17 cellular contexts compared by ENCODE assay signal in the genomic region with DNA sequence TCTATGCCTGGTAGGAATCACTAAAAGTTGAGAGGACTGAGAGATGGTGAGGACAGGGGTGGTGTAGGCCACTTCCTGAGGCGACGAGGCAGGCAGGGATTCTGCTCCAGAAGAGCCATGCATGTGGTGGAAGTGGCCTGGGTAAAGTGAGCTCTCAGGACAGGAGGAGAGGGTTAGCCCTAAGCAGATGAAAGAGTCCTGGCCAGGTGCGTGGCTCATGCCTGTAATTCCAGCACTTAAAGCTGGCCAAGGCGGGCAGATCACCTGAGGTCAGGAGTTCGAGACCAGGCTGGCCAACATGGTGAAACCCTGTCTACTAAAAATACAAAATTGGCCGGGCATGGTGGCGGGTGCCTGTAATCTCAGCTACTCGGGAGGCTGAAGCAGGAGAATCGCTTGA. TPM values are rescaled to one million over a fixed set of nuclear protein-coding genes. Genes with fewer than 3 reads are reported as not detected.
A peak's percentile ranks its signal among the peaks of the same experiment; 100 is the strongest.
DNase-seq lines count a peak whose midpoint lies in the region; ATAC-seq, FAIRE-seq and TF ChIP-seq lines count a peak whose summit lies in the region.
"Had no signal": no experiment of that assay in that cellular context is flagged by ENCODE, and none has a peak within 500 bp of the region (broad histone marks: within the 10 kb centered on the region; RNA-seq: fewer than 3 reads in every experiment).

No MANE protein-coding gene starts in this region.

- no peak overlapping the region for H2BK120ac ChIP-seq in H1 (replicated peaks; ENCODE audit: low read depth, low read length)

- no peak overlapping the region for H4K91ac ChIP-seq in H1 (replicated peaks; ENCODE audit: insufficient read length, low read length)

- H3K79me1 ChIP-seq in H1 (ENCODE audit: low read depth, low read length), result no peaks in the 10 kb centered on the region

- H3K27me3 Mint-ChIP-seq in activated CD4-positive, alpha-beta T cell treated with anti-CD3 and anti-CD28 coated beads, Interleukin-2, amount 10 ng/mL, durations not matched to agents 7 days and 5 days, result no peaks in the 10 kb centered on the region
- no peaks in the 10 kb centered on the region for H3K27me3 Mint-ChIP-seq in T-helper 17 cell
- H3K27me3 Mint-ChIP-seq in progenitor cell of endocrine pancreas, result no peaks in the 10 kb centered on the region
- H3K27me3 Mint-ChIP-seq: naive B cell had no signal

- peak overlapping the region; percentile 85 for H4K8ac ChIP-seq in H1 (ENCODE audit: extremely low read depth, insufficient read depth, low read length)

- H3K23me2 ChIP-seq in H1 (ENCODE audit: low read depth, low read length), result no peaks in the 10 kb centered on the region

- CTCF ChIA-PET in activated CD4-positive, alpha-beta T cell treated with anti-CD3 and anti-CD28 coated beads, Interleukin-2, amount 10 ng/mL, durations not matched to agents 7 days and 5 days (lab: Charles Lee), result interaction anchor here (0.6 to 1.2 kb wide), 5 partner anchors 16 to 145 kb away, joined by 3 to 5 read pairs (median 3); no protein-coding TSS in a partner anchor
- CTCF ChIA-PET in H1 (lab: Charles Lee; ENCODE audit: partially characterized antibody), result interaction anchor here (1.9 to 3.0 kb wide), 4 partner anchors 11 to 32 kb away, joined by 4 to 14 read pairs (median 12); no protein-coding TSS in a partner anchor

- no peak for DNase-seq in activated CD4-positive, alpha-beta T cell treated with anti-CD3 and anti-CD28 coated beads, Interleukin-2, amount 10 ng/mL, durations not matched to agents 7 days and 5 days
- DNase-seq in activated CD4-positive, alpha-beta T cell treated with anti-CD3 and anti-CD28 coated beads, Interleukin-2, amount 50 U/mL, for 48 hours, result no peak
- no peak for DNase-seq in T-helper 17 cell
- DNase-seq in H1 (ENCODE audit: low read depth in 1 of 2, low spot score in 2 of 2), result no peak
- no peak for DNase-seq in progenitor cell of endocrine pancreas (ENCODE audit: low spot score, unreplicated experiment)
- no peak for DNase-seq in activated CD8-positive, alpha-beta memory T cell treated with anti-CD3 and anti-CD28 coated beads, Interleukin-2, amount 50 U/mL, for 48 hours
- DNase-seq in T-helper 1 cell, result no peak
- no peak for DNase-seq in cerebellar nuclear complex (lab: John Stamatoyannopoulos, UW)
- DNase-seq: H9, naive B cell, NCI-H1436, Right ventricle myocardium superior, stomach had no signal

- no peak overlapping the region for H3K14ac ChIP-seq in H1 (ENCODE audit: insufficient read length)

- no peak overlapping the region for H3K27ac ChIP-seq in H1 (ENCODE audit: low read depth, low read length)
- H3K27ac ChIP-seq: ascending aorta, colonic mucosa, stomach had no signal

- no peak overlapping the region for H2AK5ac ChIP-seq in H1 (ENCODE audit: low read depth, low read length)

- peaks cover 2 to 5% of the 10 kb centered on the region in 2 experiments for H4K20me1 ChIP-seq in H1 (replicated peaks in 1 of 2; ENCODE audit: control insufficient read depth in 1 of 2, insufficient read depth in 2 of 2, low read length in 2 of 2)

- H3K4me2 ChIP-seq in H1 (ENCODE audit: insufficient read depth in 1 of 2, low read depth in 2 of 2, low read length in 2 of 2), result no peak overlapping the region

- no peak overlapping the region for H3K4ac ChIP-seq in H1 (replicated peaks; ENCODE audit: insufficient read length, low read depth, low read length)

- H4K5ac ChIP-seq in H1 (ENCODE audit: insufficient read length, low read depth, low read length), result no peak overlapping the region

- H3K4me1 Mint-ChIP-seq in activated CD4-positive, alpha-beta T cell treated with anti-CD3 and anti-CD28 coated beads, Interleukin-2, amount 10 ng/mL, durations not matched to agents 7 days and 5 days, result peaks cover 26% of the 10 kb centered on the region
- H3K4me1 Mint-ChIP-seq in T-helper 17 cell (peaks cover 22% of the 10 kb centered on the region), progenitor cell of endocrine pancreas (ENCODE audit: low read depth) (peaks cover 21% of the 10 kb centered on the region)

- no peak overlapping the region for H2BK5ac ChIP-seq in H1 (ENCODE audit: low read depth, low read length)

- no peak overlapping the region for H2BK20ac ChIP-seq in H1 (ENCODE audit: low read length)

- H3K56ac ChIP-seq in H1 (replicated peaks; ENCODE audit: insufficient read length, low read depth, low read length), result no peak overlapping the region

- H3K9me3 ChIP-seq in T-helper 17 cell (ENCODE audit: control insufficient read depth, low read length, poor library complexity, severe bottlenecking) (no peaks in the 10 kb centered on the region), H1 (ENCODE audit: insufficient read depth in 2 of 2, low read depth in 1 of 2, low read length in 1 of 2) (no peaks in the 10 kb centered on the region)
- H3K9me3 ChIP-seq: ascending aorta, colonic mucosa, stomach had no signal

- no peak for TF ChIP-seq POLR2A in H1 (IDR thresholded peaks at IDR 0.05; ENCODE audit: control extremely low read depth in 1 of 2, low read depth in 2 of 2, low read length in 2 of 2)

- no peaks in the 10 kb centered on the region for H3K9me3 Mint-ChIP-seq in activated CD4-positive, alpha-beta T cell treated with anti-CD3 and anti-CD28 coated beads, Interleukin-2, amount 10 ng/mL, durations not matched to agents 7 days and 5 days
- peaks cover 4% of the 10 kb centered on the region for H3K9me3 Mint-ChIP-seq in progenitor cell of endocrine pancreas (ENCODE audit: low read depth)

- POLR2A ChIA-PET in activated CD4-positive, alpha-beta T cell treated with anti-CD3 and anti-CD28 coated beads, Interleukin-2, amount 10 ng/mL, durations not matched to agents 7 days and 5 days (lab: Charles Lee), result interaction anchor here (0.7 kb wide), 1 partner anchor 12 kb away, joined by 3 read pairs; no protein-coding TSS in a partner anchor
- POLR2A ChIA-PET in H1 (lab: Charles Lee; ENCODE audit: partially characterized antibody), result interaction anchor here (0.8 to 5.4 kb wide), 8 partner anchors 9 to 46 kb away, joined by 3 to 39 read pairs (median 6); a partner anchor contains a TSS

- H3K23ac ChIP-seq in H1 (ENCODE audit: insufficient read length), result no peak overlapping the region

- no peak for TF ChIP-seq EP300 in H1 (IDR thresholded peaks at IDR 0.05; ENCODE audit: borderline replicate concordance in 1 of 2, low read depth in 2 of 2, low read length in 2 of 2)

- H3K4me3 ChIP-seq in H1 (ENCODE audit: extremely low read depth in 1 of 4, insufficient read depth in 2 of 4, low read depth in 3 of 4, low read length in 4 of 4), result no peak overlapping the region
- H3K4me3 ChIP-seq: ascending aorta, colonic mucosa, lung, stomach had no signal

- H3K4me3 Mint-ChIP-seq in activated CD4-positive, alpha-beta T cell treated with anti-CD3 and anti-CD28 coated beads, Interleukin-2, amount 10 ng/mL, durations not matched to agents 7 days and 5 days, result no peak overlapping the region
- H3K4me3 Mint-ChIP-seq in T-helper 17 cell (no peak overlapping the region), progenitor cell of endocrine pancreas (ENCODE audit: low read depth) (no peak overlapping the region)
- H3K4me3 Mint-ChIP-seq: H9 had no signal

- no peak for TF ChIP-seq CTCF in H1 (IDR thresholded peaks at IDR 0.05; ENCODE audit: control extremely low read depth in 1 of 3, insufficient read depth in 1 of 3, low read depth in 1 of 3, low read length in 3 of 3)
- TF ChIP-seq CTCF in progenitor cell of endocrine pancreas (IDR thresholded peaks at IDR 0.05; ENCODE audit: unreplicated experiment), result no peak

- ATAC-seq in T-helper 17 cell, result no peak
- ATAC-seq: activated CD4-positive, CD25-positive, alpha-beta regulatory T cell treated with anti-CD3 and anti-CD28 coated beads, Interleukin-2, amount 50 U/mL, for 24 hours had no signal

- TF ChIP-seq RAD21 in H1 (IDR thresholded peaks at IDR 0.05 in 1 of 2, conservative IDR thresholded peaks at IDR 0.05 in 1 of 2; ENCODE audit: low read depth in 2 of 2, low read length in 2 of 2), result no peak

- H2AFZ ChIP-seq in H1 (ENCODE audit: low read length), result no peak overlapping the region

- H3K36me3 Mint-ChIP-seq in activated CD4-positive, alpha-beta T cell treated with anti-CD3 and anti-CD28 coated beads, Interleukin-2, amount 10 ng/mL, durations not matched to agents 7 days and 5 days (ENCODE audit: low read depth), result peaks cover 59% of the 10 kb centered on the region
- peaks cover 9% of the 10 kb centered on the region for H3K36me3 Mint-ChIP-seq in T-helper 17 cell (ENCODE audit: low read depth)
- H3K36me3 Mint-ChIP-seq in progenitor cell of endocrine pancreas (ENCODE audit: insufficient read depth), result peaks cover 49% of the 10 kb centered on the region

- H3K27ac Mint-ChIP-seq in activated CD4-positive, alpha-beta T cell treated with anti-CD3 and anti-CD28 coated beads, Interleukin-2, amount 10 ng/mL, durations not matched to agents 7 days and 5 days, result peak overlapping the region; percentile 68
- H3K27ac Mint-ChIP-seq in T-helper 17 cell, result peak overlapping the region; percentile 88
- peak overlapping the region; percentile 72 for H3K27ac Mint-ChIP-seq in progenitor cell of endocrine pancreas

- no peak overlapping the region for H2BK12ac ChIP-seq in H1 (ENCODE audit: low read depth, low read length)

- no peaks in the 10 kb centered on the region for H3K27me3 ChIP-seq in H1 (replicated peaks in 1 of 4; ENCODE audit: control insufficient read depth in 3 of 4, extremely low read depth in 1 of 4, insufficient read depth in 3 of 4, low read length in 3 of 4)
- H3K27me3 ChIP-seq: ascending aorta, colonic mucosa, stomach had no signal

- H2BK15ac ChIP-seq in H1 (ENCODE audit: low read length), result no peak overlapping the region

- 97% methylated on average over 9 of the region's 9 CpGs; no CpG with 5 or more reads in 1 of the 2 experiments for WGBS in H1 (ENCODE audit: extremely low coverage in 1 of 2, insufficient coverage in 1 of 2, insufficient read length in 1 of 2, insufficient replicate concordance in 2 of 2, low coverage in 1 of 2, low lambda C conversion rate in 2 of 2, missing lambda C conversion rate in 1 of 2), 2 experiments

- no peaks in the 10 kb centered on the region for H3K4me1 ChIP-seq in H1 (replicated peaks in 1 of 4; ENCODE audit: control insufficient read depth in 3 of 4, insufficient read depth in 4 of 4, low read length in 3 of 4)

- H3K9ac ChIP-seq in H1 (replicated peaks in 1 of 4; ENCODE audit: extremely low read depth in 1 of 4, low read depth in 3 of 4, low read length in 3 of 4), result no peak overlapping the region

- no peak overlapping the region for H3K18ac ChIP-seq in H1 (ENCODE audit: extremely low read depth, low read length)

- peaks cover 0 to 6% of the 10 kb centered on the region in 2 experiments; a peak in 1 of 4 replicates for H3K79me2 ChIP-seq in H1 (ENCODE audit: control insufficient read depth in 1 of 2, insufficient read depth in 2 of 2, low read length in 2 of 2)

- no peak for FAIRE-seq in H1 (lab: Jason Lieb, UNC)

- H3K36me3 ChIP-seq in H1 (ENCODE audit: control insufficient read depth in 2 of 4, insufficient read depth in 4 of 4, low read length in 3 of 4), result peaks cover 13 to 52% (median 40%) of the 10 kb centered on the region in 4 experiments

RNA-seq across cellular contexts. Expression of a gene that starts 8.5 kb away (rescaled TPM):
- total RNA-seq in activated CD4-positive, alpha-beta T cell treated with anti-CD3 and anti-CD28 coated beads, Interleukin-2, amount 10 ng/mL, durations not matched to agents 7 days and 5 days, result 100 to 1,000 TPM; 527 to 575 TPM
- total RNA-seq in T-helper 17 cell (100 to 1,000 TPM; 514 to 570 TPM), progenitor cell of endocrine pancreas (796 and 811 TPM in 2 replicates)
- total RNA-seq in H1 (2021; fragmentation: NEBNext Ultra II Directional; extraction: Animal tissue kit (Norgen Biotek cat#: 25700)), result 846 and 878 TPM in 2 replicates
- 207 and 339 TPM in 2 replicates for polyA plus RNA-seq in H1 (2011; rRNA removed)
- 573 TPM for polyA plus RNA-seq in H1 (2011; cell fraction: cytosol; rRNA removed)
- polyA plus RNA-seq in H1 (2011; cell fraction: nucleus; rRNA removed), result 133 TPM
- 633 to 1,199 TPM (median 736 TPM) in 4 replicates for polyA plus RNA-seq in H1 (2012, experiment 1 of 2)
- polyA plus RNA-seq in H1 (2012, experiment 2 of 2), result 57.5 TPM
- polyA plus RNA-seq in H1 (2013, experiment 1 of 2), result 794 TPM
- 842 TPM for polyA plus RNA-seq in H1 (2013, experiment 2 of 2)
- 567 and 580 TPM in 2 replicates for polyA minus RNA-seq in H1 (2011; rRNA and poly(A)+ RNA removed)
- 1,082 TPM for polyA minus RNA-seq in H1 (2011; cell fraction: cytosol; rRNA and poly(A)+ RNA removed)
- 248 TPM for polyA minus RNA-seq in H1 (2011; cell fraction: nucleus; rRNA and poly(A)+ RNA removed)
